Comparison of ENCODE assay signal across 26 cellular contexts in the genomic region with DNA sequence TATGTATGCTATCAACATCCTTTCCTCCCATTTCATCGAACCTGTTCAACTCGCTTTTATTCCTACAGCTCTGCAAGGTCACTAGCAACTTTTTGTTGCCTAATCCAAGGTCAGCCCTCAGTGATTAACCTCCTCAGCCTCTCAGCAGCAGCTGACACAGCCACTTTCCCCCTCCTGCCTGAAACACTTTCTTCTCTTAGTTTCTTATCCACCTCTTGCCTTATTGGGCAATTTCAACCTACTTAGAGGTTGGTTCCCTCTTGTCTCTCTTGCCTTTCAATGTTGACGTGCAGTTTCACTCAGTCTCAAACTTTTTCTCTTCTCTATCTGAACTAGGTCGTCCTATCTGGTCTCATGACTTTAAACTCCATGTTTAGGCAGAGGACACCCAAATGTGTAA.
"Had no signal": no experiment of that assay in that cellular context is flagged by ENCODE, and none has a peak within 500 bp of the region (broad histone marks: within the 10 kb centered on the region; RNA-seq: fewer than 3 reads in every experiment).

No MANE protein-coding gene starts in this region.

- H3K4me1 ChIP-seq: ascending aorta had no signal

- H3K4me3 ChIP-seq: ascending aorta, cardiac muscle cell, MG63, SJCRH30, SK-N-MC had no signal

- H3K27ac ChIP-seq: ascending aorta, cardiac muscle cell, SJCRH30, SK-N-MC, WERI-Rb-1 had no signal

- H3K36me3 ChIP-seq: ascending aorta, cardiac muscle cell, MG63, SJCRH30, WERI-Rb-1 had no signal

- ATAC-seq: activated CD8-positive, alpha-beta T cell treated with anti-CD3 and anti-CD28 coated beads for 36 hours had no signal

- DNase-seq: activated CD4-positive, alpha-beta T cell treated with anti-CD3 and anti-CD28 coated beads, Interleukin-2, amount 10 ng/mL, durations not matched to agents 24 days and 14 days; activated CD4-positive, alpha-beta T cell treated with anti-CD3 and anti-CD28 coated beads, Interleukin-2, amount 50 U/mL, for 4 hours; activated CD8-positive, alpha-beta T cell treated with anti-CD3 and anti-CD28 coated beads for 36 hours; activated gamma-delta T cell; activated naive CD4-positive, alpha-beta T cell treated with Interleukin-2 at 50 U/mL for 16 hours; activated naive CD8-positive, alpha-beta T cell treated with anti-CD3 and anti-CD28 coated beads, Interleukin-2, amount 10 ng/mL, durations not matched to agents 7 days and 5 days; activated T-cell treated with anti-CD3 and anti-CD28 coated beads, Interleukin-2, amount 50 U/mL, for 24 hours; amygdala; Kasumi-1; MG63; NCI-H1048; NCI-H1105 treated with DMSO at 0.1 percent for 48 hours; NCI-H1436; NCI-H1694; NCI-H2029; NCI-H345; NCI-H524 treated with DMSO at 0.1 percent for 48 hours; NK-92 treated with Interleukin-12 subunit alpha and Interleukin-12 subunit beta, amount 100 ng/mL, for 24 hours; OCI-M1; SHP77; SJCRH30; T1000; WERI-Rb-1 had no signal

- H3K9me3 ChIP-seq: ascending aorta, MG63, SJCRH30 had no signal

- H3K27me3 ChIP-seq: ascending aorta, MG63, SJCRH30 had no signal
